In the genomic region with DNA sequence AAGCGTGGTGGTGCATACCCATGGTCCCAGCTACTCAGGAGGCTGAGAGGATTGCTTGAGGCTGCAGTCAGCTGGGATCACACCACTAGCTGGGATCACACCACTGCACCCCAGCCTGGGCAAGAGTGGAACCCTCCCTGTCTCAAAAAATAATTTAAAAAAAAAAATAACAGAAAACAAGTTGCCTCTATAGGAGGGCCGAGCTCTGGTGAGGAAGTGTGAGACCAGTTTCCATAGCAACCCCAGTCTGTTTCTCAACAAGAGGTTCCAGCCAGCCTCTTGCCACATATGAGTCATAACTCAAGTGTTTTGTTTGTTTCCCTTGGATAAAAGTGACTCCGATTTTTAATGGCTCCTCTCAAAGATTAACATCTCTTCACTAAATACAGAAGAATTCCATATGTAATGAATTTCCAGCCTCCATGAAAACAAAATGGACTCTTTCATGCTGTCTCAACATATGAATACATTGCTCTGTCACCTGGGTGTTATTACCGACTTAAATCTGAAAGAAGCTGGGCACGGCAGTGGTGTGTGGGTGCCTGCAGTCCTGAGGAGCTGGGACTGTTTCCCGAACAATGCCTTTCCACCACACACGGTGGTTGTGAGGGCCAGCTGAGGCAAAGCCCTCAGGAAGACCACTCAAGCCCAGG, we compare ENCODE assay signal across 8 cellular contexts. TPM values are rescaled to one million over a fixed set of nuclear protein-coding genes. Genes with fewer than 3 reads are reported as not detected.
DNase-seq lines count a peak whose midpoint lies in the region; ATAC-seq and TF ChIP-seq lines count a peak whose summit lies in the region.

No MANE protein-coding gene starts in this region.

- no peak overlapping the region for H2AFZ ChIP-seq in GM23338

- DNase-seq in GM04503 (ENCODE audit: low read depth) (peak; percentile 98), GM23338 (ENCODE audit: low spot score) (peak; percentile 84), amniotic stem cell (lab: John Stamatoyannopoulos, UW) (peak; percentile 99), heart right ventricle (peak; percentile 43 to 88), psoas muscle (no peak), D341Med (ENCODE audit: low spot score) (no peak)
- peak; percentile 82 for DNase-seq in Jurkat, Clone E6-1 (ENCODE audit: low read depth, low spot score)

- H3K27me3 ChIP-seq in GM23338 (ENCODE audit: insufficient read depth) (no peaks in the 10 kb centered on the region), heart right ventricle (no peaks in the 10 kb centered on the region), psoas muscle (ENCODE audit: insufficient read depth in 3 of 3, low read length in 2 of 3) (no peaks in the 10 kb centered on the region)

- no peak overlapping the region; the same call in 2 of the 3 replicates for H3K4me3 Mint-ChIP-seq in GM23338

- no peaks in the 10 kb centered on the region for H3F3A ChIP-seq in GM23338 (replicated peaks; ENCODE audit: low read depth)

- TF ChIP-seq CTCF in GM23338 (conservative IDR thresholded peaks at IDR 0.05; ENCODE audit: low read depth in 2 of 2), result no peak
- no peak for TF ChIP-seq CTCF in heart right ventricle (IDR thresholded peaks at IDR 0.05)
- TF ChIP-seq CTCF in psoas muscle (IDR thresholded peaks at IDR 0.05), result no peak

- no peaks in the 10 kb centered on the region for H3K9me3 ChIP-seq in heart right ventricle
- H3K9me3 ChIP-seq in psoas muscle, result no peaks in the 10 kb centered on the region

- H3K36me3 ChIP-seq in GM23338 (ENCODE audit: insufficient read depth) (no peaks in the 10 kb centered on the region; the same call in 1 of the 2 replicates), heart right ventricle (peaks cover 0 to 78% (median 49%) of the 10 kb centered on the region in 9 donors), psoas muscle (ENCODE audit: insufficient read depth in 1 of 2, low read depth in 1 of 2) (peaks cover 0 to 78% of the 10 kb centered on the region in 2 donors)

- peaks cover 4% of the 10 kb centered on the region; the same call in 1 of the 2 replicates for H4K20me1 ChIP-seq in GM23338 (replicated peaks; ENCODE audit: insufficient read depth)

- ATAC-seq in GM23338, result no peak
- ATAC-seq in SK-N-SH treated with all-trans-retinoic acid at 6 μM for 48 hours, result peak; percentile 80
- ATAC-seq in heart right ventricle, result peak; percentile 65 to 92 (median 88)
- peak; percentile 68 to 84 (median 70) for ATAC-seq in psoas muscle

- H3K36me3 Mint-ChIP-seq in GM23338 (ENCODE audit: low read depth), result peaks cover 44% of the 10 kb centered on the region

- no peak overlapping the region for H3K4me2 ChIP-seq in GM23338

- no peaks in the 10 kb centered on the region for H3K9me2 ChIP-seq in GM23338 (ENCODE audit: insufficient read depth)

- H3K79me2 ChIP-seq in GM23338 (replicated peaks; ENCODE audit: insufficient read depth), result no peaks in the 10 kb centered on the region

- no peaks in the 10 kb centered on the region for H3K9me3 Mint-ChIP-seq in GM23338

- H3K27me3 Mint-ChIP-seq in GM23338 (ENCODE audit: insufficient read depth, low read depth, poor library complexity), result peaks cover 7% of the 10 kb centered on the region

- intact Hi-C loops in heart right ventricle (cut with DNase I), result loop anchor here in 3 of 10 donors (1.0 to 2.0 kb wide), 2 partner anchors 34 kb away; partner anchors contain the start of genes LSM3 (in 3 of the 3) and XPC (in 3 of the 3)
- intact Hi-C loops in psoas muscle (cut with DNase I), result loop anchor here in 1 of 2 donors (5.0 kb wide), 1 partner anchor 33 kb away; the partner anchor contains the start of genes LSM3 and XPC

- H3K4me3 ChIP-seq in GM23338 (no peak overlapping the region), heart right ventricle (peak overlapping the region in 6 of 10 donors; percentile 10 to 40 (median 29)), psoas muscle (peak overlapping the region; percentile 35)
- no peak overlapping the region for H3K4me3 ChIP-seq in Jurkat, Clone E6-1 (ENCODE audit: low read length)

- WGBS in heart right ventricle, 2 donors, result 10 to 17% methylated on average over 7 of the region's 7 CpGs
- 13 to 15% (median 15%) methylated on average over 7 of the region's 7 CpGs for WGBS in psoas muscle, 3 donors

- peaks cover 12% of the 10 kb centered on the region for H3K4me1 ChIP-seq in GM23338 (ENCODE audit: insufficient read depth)
- peaks cover 14 to 71% (median 37%) of the 10 kb centered on the region in 9 donors for H3K4me1 ChIP-seq in heart right ventricle
- H3K4me1 ChIP-seq in psoas muscle, result peaks cover 33% of the 10 kb centered on the region

- peak overlapping the region; percentile 36 for H3K27ac ChIP-seq in GM23338 (ENCODE audit: low read depth)
- H3K27ac ChIP-seq in heart right ventricle, result peak overlapping the region; percentile 33 to 93 (median 84)
- peak overlapping the region; percentile 79 for H3K27ac ChIP-seq in psoas muscle

- H3K4me1 Mint-ChIP-seq in GM23338, result peaks cover 31% of the 10 kb centered on the region

- peak overlapping the region; percentile 81 for H3K27ac Mint-ChIP-seq in GM23338

TF ChIP-seq in GM23338, 12 proteins besides CTCF, POLR2A, EP300 and RAD21 (continues in another document):
- no peak for TF ChIP-seq EZH2phosphoT487 (IDR thresholded peaks at IDR 0.05; ENCODE audit: unreplicated experiment)
- no peak for TF ChIP-seq ZNF331 (CRISPR knock-in tag; IDR thresholded peaks at IDR 0.05; ENCODE audit: low read depth)
- TF ChIP-seq POLR2AphosphoS5 (IDR thresholded peaks at IDR 0.05; ENCODE audit: low read depth), result no peak
- TF ChIP-seq CREB1 (CRISPR knock-in tag; IDR thresholded peaks at IDR 0.05; ENCODE audit: low read depth), result no peak

TF ChIP-seq in SK-N-SH treated with all-trans-retinoic acid at 6 μM for 48 hours, 23 proteins besides CTCF, POLR2A, EP300 and RAD21 (continues in another document):
- TF ChIP-seq ZNF8 (CRISPR knock-in tag; IDR thresholded peaks at IDR 0.05), result peak; percentile 30; the same call in 1 of the 2 replicates
- TF ChIP-seq SNAI2 (CRISPR knock-in tag; IDR thresholded peaks at IDR 0.05), result 0 out of 2 replicates have a peak, but pooled peaks have one; percentile 36
- 0 out of 2 replicates have a peak, but pooled peaks have one; percentile 58 for TF ChIP-seq CREB5 (CRISPR knock-in tag; IDR thresholded peaks at IDR 0.05; ENCODE audit: low read depth)
- peak; percentile 69; the same call in 1 of the 2 replicates for TF ChIP-seq ZNF565 (CRISPR knock-in tag; conservative IDR thresholded peaks at IDR 0.05; ENCODE audit: low read depth)
- TF ChIP-seq, protein P1, sequence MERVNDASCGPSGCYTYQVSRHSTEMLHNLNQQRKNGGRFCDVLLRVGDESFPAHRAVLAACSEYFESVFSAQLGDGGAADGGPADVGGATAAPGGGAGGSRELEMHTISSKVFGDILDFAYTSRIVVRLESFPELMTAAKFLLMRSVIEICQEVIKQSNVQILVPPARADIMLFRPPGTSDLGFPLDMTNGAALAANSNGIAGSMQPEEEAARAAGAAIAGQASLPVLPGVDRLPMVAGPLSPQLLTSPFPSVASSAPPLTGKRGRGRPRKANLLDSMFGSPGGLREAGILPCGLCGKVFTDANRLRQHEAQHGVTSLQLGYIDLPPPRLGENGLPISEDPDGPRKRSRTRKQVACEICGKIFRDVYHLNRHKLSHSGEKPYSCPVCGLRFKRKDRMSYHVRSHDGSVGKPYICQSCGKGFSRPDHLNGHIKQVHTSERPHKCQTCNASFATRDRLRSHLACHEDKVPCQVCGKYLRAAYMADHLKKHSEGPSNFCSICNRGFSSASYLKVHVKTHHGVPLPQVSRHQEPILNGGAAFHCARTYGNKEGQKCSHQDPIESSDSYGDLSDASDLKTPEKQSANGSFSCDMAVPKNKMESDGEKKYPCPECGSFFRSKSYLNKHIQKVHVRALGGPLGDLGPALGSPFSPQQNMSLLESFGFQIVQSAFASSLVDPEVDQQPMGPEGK (CRISPR knock-in tag; IDR thresholded peaks at IDR 0.05; ENCODE audit: borderline replicate concordance), result no peak

RNA-seq across cellular contexts. Expression of gene TMEM43, which starts 19.7 kb away (rescaled TPM):
- total RNA-seq in GM23338 (2014; rRNA removed; shearing (Covaris generic)), result 27.6 and 34.7 TPM in 2 replicates
- polyA plus RNA-seq in GM23338 (2016; fragmentation: Nextera tagmentation; extraction: Ambion mirVana) (14.8 and 15.9 TPM in 2 replicates), heart right ventricle (10 to 100 TPM; 38.0 to 98.0 TPM), psoas muscle (10 to 100 TPM; 41.5 to 79.0 (median 48.5) TPM)
- polyA plus RNA-seq in Jurkat, Clone E6-1 (2012; ENCODE audit: insufficient read depth, insufficient read length), result 27.9 TPM
- total RNA-seq in heart right ventricle (10 to 100 TPM; 23.9 to 47.4 (median 37.2) TPM), psoas muscle (100 to 1,000 TPM in 1 of 4 donors, 10 to 100 TPM in 3; 28.2 to 107 (median 34.2) TPM)

RNA-seq across cellular contexts. Expression of gene CHCHD4, which starts 19.9 kb away (rescaled TPM):
- 25.8 and 31.1 TPM in 2 replicates for total RNA-seq in GM23338 (2014; rRNA removed; shearing (Covaris generic))
- polyA plus RNA-seq in GM23338 (2016; fragmentation: Nextera tagmentation; extraction: Ambion mirVana) (39.2 and 41.3 TPM in 2 replicates), heart right ventricle (10 to 100 TPM; 20.1 to 23.8 TPM), psoas muscle (10 to 100 TPM; 29.5 to 55.4 (median 38.0) TPM)
- polyA plus RNA-seq in Jurkat, Clone E6-1 (2012; ENCODE audit: insufficient read depth, insufficient read length), result 45.2 TPM
- total RNA-seq in heart right ventricle (10 to 100 TPM; 18.0 to 37.2 (median 28.0) TPM), psoas muscle (10 to 100 TPM; 18.5 to 26.8 (median 19.5) TPM)

RNA-seq across cellular contexts. Expression of gene XPC, which starts 33.9 kb away (rescaled TPM):
- total RNA-seq in GM23338 (2014; rRNA removed; shearing (Covaris generic)), result 31.7 and 34.9 TPM in 2 replicates
- polyA plus RNA-seq in GM23338 (2016; fragmentation: Nextera tagmentation; extraction: Ambion mirVana), result 41.5 and 42.8 TPM in 2 replicates
- 24.8 TPM for polyA plus RNA-seq in Jurkat, Clone E6-1 (2012; ENCODE audit: insufficient read depth, insufficient read length)
- total RNA-seq in heart right ventricle, result 10 to 100 TPM in 5 of 10 donors, 1 to 10 TPM in 5; 8.5 to 15.8 (median 11.3) TPM
- 1 to 10 TPM; 7.3 to 9.7 TPM for polyA plus RNA-seq in heart right ventricle
- total RNA-seq in psoas muscle, result 10 to 100 TPM; 15.1 to 19.5 (median 16.8) TPM
- 1 to 10 TPM; 5.3 to 8.4 (median 6.2) TPM for polyA plus RNA-seq in psoas muscle

RNA-seq across cellular contexts. Expression of gene LSM3, which starts 34.1 kb away (rescaled TPM):
- 20.1 TPM in 2 replicates for total RNA-seq in GM23338 (2014; rRNA removed; shearing (Covaris generic))
- polyA plus RNA-seq in GM23338 (2016; fragmentation: Nextera tagmentation; extraction: Ambion mirVana), result 64.1 and 71.5 TPM in 2 replicates
- polyA plus RNA-seq in Jurkat, Clone E6-1 (2012; ENCODE audit: insufficient read depth, insufficient read length), result 45.3 TPM
- 10 to 100 TPM; 12.4 to 18.0 (median 15.2) TPM for total RNA-seq in heart right ventricle
- 10 to 100 TPM in 1 of 2 donors, 1 to 10 TPM in 1; 5.6 to 16.1 TPM for polyA plus RNA-seq in heart right ventricle
- total RNA-seq in psoas muscle, result 10 to 100 TPM; 11.1 to 14.9 (median 13.2) TPM
- polyA plus RNA-seq in psoas muscle, result 10 to 100 TPM; 13.9 to 20.2 (median 17.7) TPM

Comparison
In these comparisons a context has a peak if more than half of its experiments do, and no peak if none do; other contexts are left out.
1. DNase-seq: peak in GM04503 (single experiment), GM23338 (single experiment), Jurkat, Clone E6-1 (single experiment), amniotic stem cell (single experiment) and heart right ventricle (2 of 2); none in psoas muscle (0 of 2) and D341Med (single experiment).
2. H3K4me3 ChIP-seq: peak in heart right ventricle (6 of 10) and psoas muscle (single experiment); none in GM23338 (single experiment) and Jurkat, Clone E6-1 (single experiment).
3. Peak in every context shown above with its lines, with median percentiles within 50 percentile points of each other: H3K27ac ChIP-seq.